In the genomic region with DNA sequence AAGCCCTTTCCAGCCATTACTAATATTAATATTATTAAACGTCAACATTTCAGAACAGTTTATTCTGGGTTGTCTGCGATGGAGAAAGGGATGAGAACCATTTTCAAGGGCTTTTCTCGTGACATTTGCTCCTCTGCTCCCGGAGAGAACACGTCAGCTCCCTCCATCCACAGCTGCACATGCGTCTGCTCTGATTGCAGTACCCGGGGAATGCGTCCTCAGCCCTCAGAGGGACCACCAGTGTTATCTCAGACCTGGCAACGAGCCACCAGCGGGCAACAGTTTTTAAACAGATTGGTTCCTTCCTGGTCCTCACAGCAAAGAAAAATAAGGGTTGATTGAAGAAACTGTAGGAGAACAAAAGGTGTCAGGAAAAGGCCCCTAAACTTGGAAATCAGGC, we compare ENCODE assay signal across 19 cellular contexts.
DNase-seq lines count a peak whose midpoint lies in the region; ATAC-seq, FAIRE-seq and TF ChIP-seq lines count a peak whose summit lies in the region.
"Had no signal": no experiment of that assay in that cellular context is flagged by ENCODE, and none has a peak within 500 bp of the region (broad histone marks: within the 10 kb centered on the region; RNA-seq: fewer than 3 reads in every experiment).

No MANE protein-coding gene starts in this region.

- peak overlapping the region; percentile 64 for H3K27ac ChIP-seq in endothelial cell of umbilical vein (ENCODE audit: insufficient read depth, low read depth, low read length)
- H3K27ac ChIP-seq: SJSA1 had no signal

- POLR2A ChIA-PET in endothelial cell of umbilical vein (lab: Charles Lee) = no interaction called here

- H3K4me1 ChIP-seq in BE2C (peaks cover 28% of the 10 kb centered on the region), endothelial cell of umbilical vein (ENCODE audit: control insufficient read depth, extremely low read depth, insufficient read depth, low read length) (peaks cover 22% of the 10 kb centered on the region)
- H3K4me1 ChIP-seq: SJSA1 had no signal

- H3K9me1 ChIP-seq in endothelial cell of umbilical vein (replicated peaks; ENCODE audit: control insufficient read depth, extremely low read depth, insufficient read depth, low read length) = no peaks in the 10 kb centered on the region

- intact Hi-C loops in endothelial cell of umbilical vein (cut with micrococcal nuclease) = loop anchor here (1.0 kb wide), 1 partner anchor 18 kb away; no protein-coding TSS in a partner anchor

- no peak for ATAC-seq in GM21619 (IDR thresholded peaks at IDR 0.05; ENCODE audit: unreplicated experiment)
- no peak for ATAC-seq in GM21360 (IDR thresholded peaks at IDR 0.05; ENCODE audit: unreplicated experiment)

- TF ChIP-seq CTCF in BE2C (IDR thresholded peaks at IDR 0.05; ENCODE audit: low read depth, low read length) (no peak), endothelial cell of umbilical vein (IDR thresholded peaks at IDR 0.05; ENCODE audit: extremely low read depth in 1 of 2, insufficient read depth in 1 of 2, low read depth in 1 of 2, low read length in 2 of 2) (no peak)

- no peak for TF ChIP-seq POLR2A in endothelial cell of umbilical vein (IDR thresholded peaks at IDR 0.05; ENCODE audit: low read depth, low read length)

- dilution Hi-C loops in endothelial cell of umbilical vein (cut with MboI; ENCODE audit: extremely low pct_ligation_motif_present, low sequenced_read_pairs) = no loop called here

- DNase-seq in BE2C (peak; percentile 84), endothelial cell of umbilical vein (ENCODE audit: low read depth, low spot score) (peak; percentile 92), iris pigment epithelial cell (ENCODE audit: low read depth) (peak; percentile 20), pulmonary artery endothelial cell (ENCODE audit: low read depth, low spot score) (peak; percentile 29), urothelium cell line (ENCODE audit: low spot score) (no peak)
- DNase-seq in activated CD4-positive, CD25-positive, alpha-beta regulatory T cell treated with anti-CD3 and anti-CD28 coated beads, Interleukin-2, amount 50 U/mL, for 72 hours = no peak
- DNase-seq: activated CD4-positive, alpha-beta T cell treated with anti-CD3 and anti-CD28 coated beads, Interleukin-2, amount 50 U/mL, for 4 hours; activated naive CD8-positive, alpha-beta T cell treated with anti-CD3 and anti-CD28 coated beads for 36 hours; activated T-cell treated with anti-CD3 and anti-CD28 coated beads, Interleukin-2, amount 50 U/mL, for 24 hours; naive B cell; NCI-H146; NCI-H226; stimulated activated CD4-positive, alpha-beta T cell treated with anti-CD3 and anti-CD28 coated beads, Interleukin-2, amount 100 ng/mL, for 48 hours had no signal

- peak overlapping the region; percentile 8 for H3K9ac ChIP-seq in endothelial cell of umbilical vein (replicated peaks; ENCODE audit: extremely low read depth, insufficient read depth, low read length)

- H3K4me2 ChIP-seq in endothelial cell of umbilical vein (ENCODE audit: insufficient read depth, low read length) = peak overlapping the region; percentile 63

- no peaks in the 10 kb centered on the region for H4K20me1 ChIP-seq in endothelial cell of umbilical vein (replicated peaks; ENCODE audit: control insufficient read depth, extremely low read depth, insufficient read depth, low read length)

- 0 out of 2 replicates have a peak overlapping the region, but pooled peaks have one; percentile 2 for H3K4me3 ChIP-seq in BE2C (ENCODE audit: low read depth, low read length)
- H3K4me3 ChIP-seq in endothelial cell of umbilical vein (replicated peaks in 1 of 3; ENCODE audit: insufficient read depth in 1 of 3, low read depth in 1 of 3, low read length in 3 of 3) = no peak overlapping the region
- H3K4me3 ChIP-seq: SJSA1, thoracic aorta had no signal

- H3K36me3 ChIP-seq in BE2C (no peaks in the 10 kb centered on the region), endothelial cell of umbilical vein (ENCODE audit: control insufficient read depth in 2 of 2, extremely low read depth in 1 of 2, insufficient read depth in 2 of 2, low read length in 2 of 2) (no peaks in the 10 kb centered on the region)
- H3K36me3 ChIP-seq: SJSA1, thoracic aorta had no signal

- CTCF ChIA-PET in endothelial cell of umbilical vein (lab: Charles Lee) = interaction anchor here (1.2 to 1.8 kb wide), 8 partner anchors 11 to 280 kb away, joined by 3 to 6 read pairs (median 3); no protein-coding TSS in a partner anchor

- no TSS peak for BruUV-seq in endothelial cell of umbilical vein (replicated peaks; lab: Mats Ljungman, UMichigan)

- H3K9me3 ChIP-seq in BE2C (no peaks in the 10 kb centered on the region), endothelial cell of umbilical vein (replicated peaks; ENCODE audit: control insufficient read depth, insufficient read depth, low read length) (no peaks in the 10 kb centered on the region)
- H3K9me3 ChIP-seq: SJSA1, thoracic aorta had no signal

- FAIRE-seq in endothelial cell of umbilical vein (lab: Jason Lieb, UNC) (peak; percentile 85), urothelium cell line (lab: Jason Lieb, UNC) (no peak)
- FAIRE-seq: GM12891, H54 had no signal

- H3K27me3 ChIP-seq in BE2C (no peaks in the 10 kb centered on the region), endothelial cell of umbilical vein (ENCODE audit: control insufficient read depth in 2 of 2, insufficient read depth in 2 of 2, low read length in 2 of 2) (no peaks in the 10 kb centered on the region)
- H3K27me3 ChIP-seq: SJSA1 had no signal

- H2AFZ ChIP-seq in endothelial cell of umbilical vein (ENCODE audit: low read depth, low read length) = peak overlapping the region; percentile 25

- H3K79me2 ChIP-seq in endothelial cell of umbilical vein (ENCODE audit: control insufficient read depth, insufficient read depth, low read length) = no peaks in the 10 kb centered on the region

TF ChIP-seq in endothelial cell of umbilical vein, 7 proteins besides CTCF, POLR2A, EP300 and RAD21:
- TF ChIP-seq EZH2 (IDR thresholded peaks at IDR 0.05; ENCODE audit: borderline replicate concordance, low read depth, low read length, severe bottlenecking) = no peak
- TF ChIP-seq GATA2 (IDR thresholded peaks at IDR 0.05; ENCODE audit: insufficient read depth, insufficient read length, low read depth, low read length) = no peak
- TF ChIP-seq FOS (IDR thresholded peaks at IDR 0.05; ENCODE audit: borderline replicate concordance, insufficient read depth, low read length) = no peak
- no peak for TF ChIP-seq JUN (IDR thresholded peaks at IDR 0.05; ENCODE audit: borderline replicate concordance, insufficient read depth, insufficient read length, low read depth)
- no peak for TF ChIP-seq MYC (IDR thresholded peaks at IDR 0.05; ENCODE audit: low read depth, low read length)
- no peak for TF ChIP-seq POLR2AphosphoS5 (IDR thresholded peaks at IDR 0.05; ENCODE audit: insufficient read depth, low read depth, low read length)
- TF ChIP-seq, protein P1, sequence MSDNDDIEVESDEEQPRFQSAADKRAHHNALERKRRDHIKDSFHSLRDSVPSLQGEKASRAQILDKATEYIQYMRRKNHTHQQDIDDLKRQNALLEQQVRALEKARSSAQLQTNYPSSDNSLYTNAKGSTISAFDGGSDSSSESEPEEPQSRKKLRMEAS (IDR thresholded peaks at IDR 0.05; ENCODE audit: insufficient read depth, insufficient read length) = no peak
TF ChIP-seq in endothelial cell of umbilical vein: peak in this region for 0.

Comparison
In these comparisons a context has a peak if more than half of its experiments do, and no peak if none do; other contexts are left out.
1. DNase-seq: peak in BE2C (single experiment), endothelial cell of umbilical vein (single experiment), iris pigment epithelial cell (single experiment) and pulmonary artery endothelial cell (single experiment); none in activated CD4-positive, CD25-positive, alpha-beta regulatory T cell treated with anti-CD3 and anti-CD28 coated beads, Interleukin-2, amount 50 U/mL, for 72 hours (single experiment) and urothelium cell line (single experiment).